ENCODE assay signal across 1 cellular context in the genomic region with DNA sequence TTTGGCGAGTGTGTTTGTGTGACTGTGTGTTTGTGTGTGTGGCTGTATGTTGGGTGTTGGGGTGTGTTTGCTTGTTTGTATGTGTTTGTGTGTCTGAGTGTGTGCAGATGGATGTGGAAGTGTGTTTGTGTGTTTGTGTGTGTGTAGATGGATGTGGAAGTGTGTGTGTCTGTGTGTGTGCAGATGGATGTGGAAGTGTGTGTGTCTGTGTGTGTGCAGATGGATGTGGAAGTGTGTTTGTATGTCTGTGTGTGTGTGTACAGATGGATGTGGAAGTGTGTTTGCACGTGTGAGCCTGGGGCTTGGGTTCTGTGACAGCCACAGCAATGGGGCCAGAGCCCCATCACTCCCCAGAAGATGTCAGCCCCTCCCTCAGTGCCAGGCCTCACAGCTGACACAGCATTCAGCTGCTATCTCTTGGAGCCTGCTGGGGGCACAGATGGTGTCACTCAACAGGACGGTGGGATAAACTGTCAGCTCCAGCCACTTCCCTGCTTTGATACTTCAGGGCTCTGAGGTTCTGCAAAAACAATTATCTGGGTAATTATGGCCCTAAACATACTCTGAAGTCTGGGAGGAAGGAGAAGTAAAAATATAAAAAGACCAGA.
TF ChIP-seq lines count a peak whose summit lies in the region.

No MANE protein-coding gene starts in this region.

TF ChIP-seq in K562, 482 proteins besides CTCF, POLR2A, EP300 and RAD21:
- TF ChIP-seq, protein P1, sequence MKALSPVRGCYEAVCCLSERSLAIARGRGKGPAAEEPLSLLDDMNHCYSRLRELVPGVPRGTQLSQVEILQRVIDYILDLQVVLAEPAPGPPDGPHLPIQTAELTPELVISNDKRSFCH (CRISPR knock-in tag; IDR thresholded peaks at IDR 0.05), result no peak
- TF ChIP-seq, protein P1 (tag; IDR thresholded peaks at IDR 0.05), result no peak
- TF ChIP-seq ZNF699 (CRISPR knock-in tag; IDR thresholded peaks at IDR 0.05; ENCODE audit: insufficient replicate concordance) (no peak), EP400 (IDR thresholded peaks at IDR 0.05) (no peak), U2AF2 (optimal IDR thresholded peaks at IDR 0.05; ENCODE audit: low read depth, low read length) (no peak), TAF9B (IDR thresholded peaks at IDR 0.05; ENCODE audit: partially characterized antibody) (peak; percentile 19), CBFA2T2 (conservative IDR thresholded peaks at IDR 0.05) (peak; percentile 43; the same call in 1 of the 2 replicates), PHTF2 (CRISPR knock-in tag; IDR thresholded peaks at IDR 0.05) (no peak), C11orf30 (IDR thresholded peaks at IDR 0.05; ENCODE audit: low read depth) (peak; percentile 32; the same call in 1 of the 2 replicates), TCF3 (CRISPR knock-in tag; IDR thresholded peaks at IDR 0.05) (peak; percentile 63), NR2C1 (IDR thresholded peaks at IDR 0.05) (no peak), NR2C1 (tag; IDR thresholded peaks at IDR 0.05) (no peak), TAL1 (IDR thresholded peaks at IDR 0.05) (peak; percentile 31; the same call in 1 of the 2 replicates), TFAM (CRISPR knock-in tag; conservative IDR thresholded peaks at IDR 0.05) (no peak), ZNF316 (IDR thresholded peaks at IDR 0.05) (0 out of 2 replicates have a peak, but pooled peaks have one; percentile 2), CBFA2T3 (IDR thresholded peaks at IDR 0.05) (peak; percentile 68)
- TF ChIP-seq, protein P2, sequence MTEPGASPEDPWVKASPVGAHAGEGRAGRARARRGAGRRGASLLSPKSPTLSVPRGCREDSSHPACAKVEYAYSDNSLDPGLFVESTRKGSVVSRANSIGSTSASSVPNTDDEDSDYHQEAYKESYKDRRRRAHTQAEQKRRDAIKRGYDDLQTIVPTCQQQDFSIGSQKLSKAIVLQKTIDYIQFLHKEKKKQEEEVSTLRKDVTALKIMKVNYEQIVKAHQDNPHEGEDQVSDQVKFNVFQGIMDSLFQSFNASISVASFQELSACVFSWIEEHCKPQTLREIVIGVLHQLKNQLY (CRISPR knock-in tag; conservative IDR thresholded peaks at IDR 0.05), result no peak
- TF ChIP-seq, protein P3, sequence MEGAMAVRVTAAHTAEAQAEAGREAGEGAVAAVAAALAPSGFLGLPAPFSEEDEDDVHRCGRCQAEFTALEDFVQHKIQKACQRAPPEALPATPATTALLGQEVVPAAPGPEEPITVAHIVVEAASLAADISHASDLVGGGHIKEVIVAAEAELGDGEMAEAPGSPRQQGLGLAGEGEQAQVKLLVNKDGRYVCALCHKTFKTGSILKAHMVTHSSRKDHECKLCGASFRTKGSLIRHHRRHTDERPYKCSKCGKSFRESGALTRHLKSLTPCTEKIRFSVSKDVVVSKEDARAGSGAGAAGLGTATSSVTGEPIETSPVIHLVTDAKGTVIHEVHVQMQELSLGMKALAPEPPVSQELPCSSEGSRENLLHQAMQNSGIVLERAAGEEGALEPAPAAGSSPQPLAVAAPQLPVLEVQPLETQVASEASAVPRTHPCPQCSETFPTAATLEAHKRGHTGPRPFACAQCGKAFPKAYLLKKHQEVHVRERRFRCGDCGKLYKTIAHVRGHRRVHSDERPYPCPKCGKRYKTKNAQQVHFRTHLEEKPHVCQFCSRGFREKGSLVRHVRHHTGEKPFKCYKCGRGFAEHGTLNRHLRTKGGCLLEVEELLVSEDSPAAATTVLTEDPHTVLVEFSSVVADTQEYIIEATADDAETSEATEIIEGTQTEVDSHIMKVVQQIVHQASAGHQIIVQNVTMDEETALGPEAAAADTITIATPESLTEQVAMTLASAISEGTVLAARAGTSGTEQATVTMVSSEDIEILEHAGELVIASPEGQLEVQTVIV (CRISPR knock-in tag; IDR thresholded peaks at IDR 0.05; ENCODE audit: borderline replicate concordance), result no peak
- TF ChIP-seq, protein P4, sequence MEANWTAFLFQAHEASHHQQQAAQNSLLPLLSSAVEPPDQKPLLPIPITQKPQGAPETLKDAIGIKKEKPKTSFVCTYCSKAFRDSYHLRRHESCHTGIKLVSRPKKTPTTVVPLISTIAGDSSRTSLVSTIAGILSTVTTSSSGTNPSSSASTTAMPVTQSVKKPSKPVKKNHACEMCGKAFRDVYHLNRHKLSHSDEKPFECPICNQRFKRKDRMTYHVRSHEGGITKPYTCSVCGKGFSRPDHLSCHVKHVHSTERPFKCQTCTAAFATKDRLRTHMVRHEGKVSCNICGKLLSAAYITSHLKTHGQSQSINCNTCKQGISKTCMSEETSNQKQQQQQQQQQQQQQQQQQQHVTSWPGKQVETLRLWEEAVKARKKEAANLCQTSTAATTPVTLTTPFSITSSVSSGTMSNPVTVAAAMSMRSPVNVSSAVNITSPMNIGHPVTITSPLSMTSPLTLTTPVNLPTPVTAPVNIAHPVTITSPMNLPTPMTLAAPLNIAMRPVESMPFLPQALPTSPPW (CRISPR knock-in tag; IDR thresholded peaks at IDR 0.05), result peak; percentile 42; the same call in 1 of the 2 replicates
- TF ChIP-seq, protein P5, sequence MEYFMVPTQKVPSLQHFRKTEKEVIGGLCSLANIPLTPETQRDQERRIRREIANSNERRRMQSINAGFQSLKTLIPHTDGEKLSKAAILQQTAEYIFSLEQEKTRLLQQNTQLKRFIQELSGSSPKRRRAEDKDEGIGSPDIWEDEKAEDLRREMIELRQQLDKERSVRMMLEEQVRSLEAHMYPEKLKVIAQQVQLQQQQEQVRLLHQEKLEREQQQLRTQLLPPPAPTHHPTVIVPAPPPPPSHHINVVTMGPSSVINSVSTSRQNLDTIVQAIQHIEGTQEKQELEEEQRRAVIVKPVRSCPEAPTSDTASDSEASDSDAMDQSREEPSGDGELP (CRISPR knock-in tag; IDR thresholded peaks at IDR 0.05; ENCODE audit: borderline replicate concordance), result peak; percentile 84; the same call in 1 of the 2 replicates
